In the genomic region with DNA sequence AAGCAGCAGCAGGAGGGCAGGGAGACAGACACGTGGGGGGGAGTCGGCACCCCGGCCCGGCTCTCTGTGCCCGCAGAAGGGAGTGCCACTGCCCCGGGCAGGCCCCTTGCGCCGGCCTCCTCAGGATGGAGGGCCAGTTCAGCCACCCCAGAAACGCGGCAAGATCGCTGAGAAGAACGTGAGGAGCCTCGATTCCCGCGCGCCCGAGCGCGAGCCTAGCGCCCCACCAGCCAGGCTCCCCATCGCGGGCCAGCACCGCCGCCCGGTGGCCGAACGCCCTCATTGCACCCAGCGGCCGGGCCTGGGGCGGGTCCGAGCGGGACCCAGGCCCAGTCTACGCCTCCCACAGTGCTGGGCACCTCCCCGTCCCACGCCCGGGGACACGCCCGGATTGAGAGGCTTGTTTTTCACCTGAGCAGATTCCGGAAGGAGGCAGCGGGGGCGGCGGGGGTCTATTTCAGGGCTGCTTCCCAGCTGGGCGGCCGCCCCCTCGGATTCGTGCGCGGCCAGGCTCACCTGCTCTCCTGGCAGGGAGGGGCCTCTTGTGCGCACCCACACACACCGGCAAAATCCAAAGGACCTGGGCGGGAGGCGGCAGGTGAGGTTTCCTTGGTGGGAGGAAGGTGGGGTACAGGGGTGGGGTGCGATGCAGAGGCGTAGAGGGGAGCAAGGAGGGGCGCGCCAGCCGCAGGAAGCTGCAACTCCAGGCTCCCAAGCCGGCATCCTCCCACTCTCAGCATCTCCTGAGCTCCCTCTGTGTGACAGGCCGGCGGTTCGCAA, we compare ENCODE assay signal across 1 cellular context.
TF ChIP-seq lines count a peak whose summit lies in the region.

No MANE protein-coding gene starts in this region.

TF ChIP-seq in HepG2, 621 proteins besides CTCF, POLR2A, EP300 and RAD21 (continued from another document and continues in another):
- TF ChIP-seq, protein P1, sequence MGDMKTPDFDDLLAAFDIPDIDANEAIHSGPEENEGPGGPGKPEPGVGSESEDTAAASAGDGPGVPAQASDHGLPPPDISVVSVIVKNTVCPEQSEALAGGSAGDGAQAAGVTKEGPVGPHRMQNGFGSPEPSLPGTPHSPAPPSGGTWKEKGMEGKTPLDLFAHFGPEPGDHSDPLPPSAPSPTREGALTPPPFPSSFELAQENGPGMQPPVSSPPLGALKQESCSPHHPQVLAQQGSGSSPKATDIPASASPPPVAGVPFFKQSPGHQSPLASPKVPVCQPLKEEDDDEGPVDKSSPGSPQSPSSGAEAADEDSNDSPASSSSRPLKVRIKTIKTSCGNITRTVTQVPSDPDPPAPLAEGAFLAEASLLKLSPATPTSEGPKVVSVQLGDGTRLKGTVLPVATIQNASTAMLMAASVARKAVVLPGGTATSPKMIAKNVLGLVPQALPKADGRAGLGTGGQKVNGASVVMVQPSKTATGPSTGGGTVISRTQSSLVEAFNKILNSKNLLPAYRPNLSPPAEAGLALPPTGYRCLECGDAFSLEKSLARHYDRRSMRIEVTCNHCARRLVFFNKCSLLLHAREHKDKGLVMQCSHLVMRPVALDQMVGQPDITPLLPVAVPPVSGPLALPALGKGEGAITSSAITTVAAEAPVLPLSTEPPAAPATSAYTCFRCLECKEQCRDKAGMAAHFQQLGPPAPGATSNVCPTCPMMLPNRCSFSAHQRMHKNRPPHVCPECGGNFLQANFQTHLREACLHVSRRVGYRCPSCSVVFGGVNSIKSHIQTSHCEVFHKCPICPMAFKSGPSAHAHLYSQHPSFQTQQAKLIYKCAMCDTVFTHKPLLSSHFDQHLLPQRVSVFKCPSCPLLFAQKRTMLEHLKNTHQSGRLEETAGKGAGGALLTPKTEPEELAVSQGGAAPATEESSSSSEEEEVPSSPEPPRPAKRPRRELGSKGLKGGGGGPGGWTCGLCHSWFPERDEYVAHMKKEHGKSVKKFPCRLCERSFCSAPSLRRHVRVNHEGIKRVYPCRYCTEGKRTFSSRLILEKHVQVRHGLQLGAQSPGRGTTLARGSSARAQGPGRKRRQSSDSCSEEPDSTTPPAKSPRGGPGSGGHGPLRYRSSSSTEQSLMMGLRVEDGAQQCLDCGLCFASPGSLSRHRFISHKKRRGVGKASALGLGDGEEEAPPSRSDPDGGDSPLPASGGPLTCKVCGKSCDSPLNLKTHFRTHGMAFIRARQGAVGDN (CRISPR knock-in tag; IDR thresholded peaks at IDR 0.05) = peak; percentile 59; the same call in 1 of the 2 replicates
- TF ChIP-seq, protein P2, sequence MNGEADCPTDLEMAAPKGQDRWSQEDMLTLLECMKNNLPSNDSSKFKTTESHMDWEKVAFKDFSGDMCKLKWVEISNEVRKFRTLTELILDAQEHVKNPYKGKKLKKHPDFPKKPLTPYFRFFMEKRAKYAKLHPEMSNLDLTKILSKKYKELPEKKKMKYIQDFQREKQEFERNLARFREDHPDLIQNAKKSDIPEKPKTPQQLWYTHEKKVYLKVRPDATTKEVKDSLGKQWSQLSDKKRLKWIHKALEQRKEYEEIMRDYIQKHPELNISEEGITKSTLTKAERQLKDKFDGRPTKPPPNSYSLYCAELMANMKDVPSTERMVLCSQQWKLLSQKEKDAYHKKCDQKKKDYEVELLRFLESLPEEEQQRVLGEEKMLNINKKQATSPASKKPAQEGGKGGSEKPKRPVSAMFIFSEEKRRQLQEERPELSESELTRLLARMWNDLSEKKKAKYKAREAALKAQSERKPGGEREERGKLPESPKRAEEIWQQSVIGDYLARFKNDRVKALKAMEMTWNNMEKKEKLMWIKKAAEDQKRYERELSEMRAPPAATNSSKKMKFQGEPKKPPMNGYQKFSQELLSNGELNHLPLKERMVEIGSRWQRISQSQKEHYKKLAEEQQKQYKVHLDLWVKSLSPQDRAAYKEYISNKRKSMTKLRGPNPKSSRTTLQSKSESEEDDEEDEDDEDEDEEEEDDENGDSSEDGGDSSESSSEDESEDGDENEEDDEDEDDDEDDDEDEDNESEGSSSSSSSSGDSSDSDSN (CRISPR knock-in tag; IDR thresholded peaks at IDR 0.05) = no peak; the same call in 1 of the 2 replicates
- peak; percentile 48; the same call in 1 of the 2 replicates for TF ChIP-seq ZBTB38 (CRISPR knock-in tag; IDR thresholded peaks at IDR 0.05)
- TF ChIP-seq PHF20 (CRISPR knock-in tag; IDR thresholded peaks at IDR 0.05) = no peak
- no peak for TF ChIP-seq ZMYM2 (CRISPR knock-in tag; IDR thresholded peaks at IDR 0.05)
- TF ChIP-seq ZNF841 (CRISPR knock-in tag; IDR thresholded peaks at IDR 0.05; ENCODE audit: borderline replicate concordance) = 0 out of 2 replicates have a peak, but pooled peaks have one; percentile 35
- TF ChIP-seq, protein P3, sequence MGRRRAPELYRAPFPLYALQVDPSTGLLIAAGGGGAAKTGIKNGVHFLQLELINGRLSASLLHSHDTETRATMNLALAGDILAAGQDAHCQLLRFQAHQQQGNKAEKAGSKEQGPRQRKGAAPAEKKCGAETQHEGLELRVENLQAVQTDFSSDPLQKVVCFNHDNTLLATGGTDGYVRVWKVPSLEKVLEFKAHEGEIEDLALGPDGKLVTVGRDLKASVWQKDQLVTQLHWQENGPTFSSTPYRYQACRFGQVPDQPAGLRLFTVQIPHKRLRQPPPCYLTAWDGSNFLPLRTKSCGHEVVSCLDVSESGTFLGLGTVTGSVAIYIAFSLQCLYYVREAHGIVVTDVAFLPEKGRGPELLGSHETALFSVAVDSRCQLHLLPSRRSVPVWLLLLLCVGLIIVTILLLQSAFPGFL (CRISPR knock-in tag; IDR thresholded peaks at IDR 0.05) = no peak
- TF ChIP-seq, protein P4, sequence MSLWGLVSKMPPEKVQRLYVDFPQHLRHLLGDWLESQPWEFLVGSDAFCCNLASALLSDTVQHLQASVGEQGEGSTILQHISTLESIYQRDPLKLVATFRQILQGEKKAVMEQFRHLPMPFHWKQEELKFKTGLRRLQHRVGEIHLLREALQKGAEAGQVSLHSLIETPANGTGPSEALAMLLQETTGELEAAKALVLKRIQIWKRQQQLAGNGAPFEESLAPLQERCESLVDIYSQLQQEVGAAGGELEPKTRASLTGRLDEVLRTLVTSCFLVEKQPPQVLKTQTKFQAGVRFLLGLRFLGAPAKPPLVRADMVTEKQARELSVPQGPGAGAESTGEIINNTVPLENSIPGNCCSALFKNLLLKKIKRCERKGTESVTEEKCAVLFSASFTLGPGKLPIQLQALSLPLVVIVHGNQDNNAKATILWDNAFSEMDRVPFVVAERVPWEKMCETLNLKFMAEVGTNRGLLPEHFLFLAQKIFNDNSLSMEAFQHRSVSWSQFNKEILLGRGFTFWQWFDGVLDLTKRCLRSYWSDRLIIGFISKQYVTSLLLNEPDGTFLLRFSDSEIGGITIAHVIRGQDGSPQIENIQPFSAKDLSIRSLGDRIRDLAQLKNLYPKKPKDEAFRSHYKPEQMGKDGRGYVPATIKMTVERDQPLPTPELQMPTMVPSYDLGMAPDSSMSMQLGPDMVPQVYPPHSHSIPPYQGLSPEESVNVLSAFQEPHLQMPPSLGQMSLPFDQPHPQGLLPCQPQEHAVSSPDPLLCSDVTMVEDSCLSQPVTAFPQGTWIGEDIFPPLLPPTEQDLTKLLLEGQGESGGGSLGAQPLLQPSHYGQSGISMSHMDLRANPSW (CRISPR knock-in tag; IDR thresholded peaks at IDR 0.05; ENCODE audit: borderline replicate concordance) = no peak
- TF ChIP-seq ZBTB7A (CRISPR knock-in tag; IDR thresholded peaks at IDR 0.05) = peak; percentile 62
- TF ChIP-seq ZNF124 (CRISPR knock-in tag; IDR thresholded peaks at IDR 0.05) = no peak
- TF ChIP-seq ZNF17 (CRISPR knock-in tag; IDR thresholded peaks at IDR 0.05) = no peak
- TF ChIP-seq, protein P5, sequence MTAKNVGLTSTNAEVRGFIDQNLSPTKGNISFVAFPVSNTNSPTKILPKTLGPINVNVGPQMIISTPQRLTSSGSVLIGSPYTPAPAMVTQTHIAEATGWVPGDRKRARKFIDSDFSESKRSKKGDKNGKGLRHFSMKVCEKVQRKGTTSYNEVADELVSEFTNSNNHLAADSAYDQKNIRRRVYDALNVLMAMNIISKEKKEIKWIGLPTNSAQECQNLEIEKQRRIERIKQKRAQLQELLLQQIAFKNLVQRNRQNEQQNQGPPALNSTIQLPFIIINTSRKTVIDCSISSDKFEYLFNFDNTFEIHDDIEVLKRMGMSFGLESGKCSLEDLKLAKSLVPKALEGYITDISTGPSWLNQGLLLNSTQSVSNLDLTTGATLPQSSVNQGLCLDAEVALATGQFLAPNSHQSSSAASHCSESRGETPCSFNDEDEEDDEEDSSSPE (CRISPR knock-in tag; IDR thresholded peaks at IDR 0.05) = peak; percentile 71; the same call in 1 of the 2 replicates
- TF ChIP-seq MYC (CRISPR knock-in tag; IDR thresholded peaks at IDR 0.05; ENCODE audit: borderline replicate concordance) = peak; percentile 43; the same call in 1 of the 2 replicates
- TF ChIP-seq, protein P6, sequence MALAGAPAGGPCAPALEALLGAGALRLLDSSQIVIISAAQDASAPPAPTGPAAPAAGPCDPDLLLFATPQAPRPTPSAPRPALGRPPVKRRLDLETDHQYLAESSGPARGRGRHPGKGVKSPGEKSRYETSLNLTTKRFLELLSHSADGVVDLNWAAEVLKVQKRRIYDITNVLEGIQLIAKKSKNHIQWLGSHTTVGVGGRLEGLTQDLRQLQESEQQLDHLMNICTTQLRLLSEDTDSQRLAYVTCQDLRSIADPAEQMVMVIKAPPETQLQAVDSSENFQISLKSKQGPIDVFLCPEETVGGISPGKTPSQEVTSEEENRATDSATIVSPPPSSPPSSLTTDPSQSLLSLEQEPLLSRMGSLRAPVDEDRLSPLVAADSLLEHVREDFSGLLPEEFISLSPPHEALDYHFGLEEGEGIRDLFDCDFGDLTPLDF (CRISPR knock-in tag; IDR thresholded peaks at IDR 0.05) = peak; percentile 27; the same call in 1 of the 2 replicates
- TF ChIP-seq, protein P7, sequence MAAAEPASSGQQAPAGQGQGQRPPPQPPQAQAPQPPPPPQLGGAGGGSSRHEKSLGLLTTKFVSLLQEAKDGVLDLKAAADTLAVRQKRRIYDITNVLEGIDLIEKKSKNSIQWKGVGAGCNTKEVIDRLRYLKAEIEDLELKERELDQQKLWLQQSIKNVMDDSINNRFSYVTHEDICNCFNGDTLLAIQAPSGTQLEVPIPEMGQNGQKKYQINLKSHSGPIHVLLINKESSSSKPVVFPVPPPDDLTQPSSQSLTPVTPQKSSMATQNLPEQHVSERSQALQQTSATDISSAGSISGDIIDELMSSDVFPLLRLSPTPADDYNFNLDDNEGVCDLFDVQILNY (CRISPR knock-in tag; conservative IDR thresholded peaks at IDR 0.05) = peak; percentile 34; the same call in 1 of the 2 replicates
- TF ChIP-seq, protein P8, sequence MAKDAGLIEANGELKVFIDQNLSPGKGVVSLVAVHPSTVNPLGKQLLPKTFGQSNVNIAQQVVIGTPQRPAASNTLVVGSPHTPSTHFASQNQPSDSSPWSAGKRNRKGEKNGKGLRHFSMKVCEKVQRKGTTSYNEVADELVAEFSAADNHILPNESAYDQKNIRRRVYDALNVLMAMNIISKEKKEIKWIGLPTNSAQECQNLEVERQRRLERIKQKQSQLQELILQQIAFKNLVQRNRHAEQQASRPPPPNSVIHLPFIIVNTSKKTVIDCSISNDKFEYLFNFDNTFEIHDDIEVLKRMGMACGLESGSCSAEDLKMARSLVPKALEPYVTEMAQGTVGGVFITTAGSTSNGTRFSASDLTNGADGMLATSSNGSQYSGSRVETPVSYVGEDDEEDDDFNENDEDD (CRISPR knock-in tag; IDR thresholded peaks at IDR 0.05; ENCODE audit: borderline replicate concordance) = peak; percentile 73; the same call in 1 of the 2 replicates
- TF ChIP-seq, protein P9, sequence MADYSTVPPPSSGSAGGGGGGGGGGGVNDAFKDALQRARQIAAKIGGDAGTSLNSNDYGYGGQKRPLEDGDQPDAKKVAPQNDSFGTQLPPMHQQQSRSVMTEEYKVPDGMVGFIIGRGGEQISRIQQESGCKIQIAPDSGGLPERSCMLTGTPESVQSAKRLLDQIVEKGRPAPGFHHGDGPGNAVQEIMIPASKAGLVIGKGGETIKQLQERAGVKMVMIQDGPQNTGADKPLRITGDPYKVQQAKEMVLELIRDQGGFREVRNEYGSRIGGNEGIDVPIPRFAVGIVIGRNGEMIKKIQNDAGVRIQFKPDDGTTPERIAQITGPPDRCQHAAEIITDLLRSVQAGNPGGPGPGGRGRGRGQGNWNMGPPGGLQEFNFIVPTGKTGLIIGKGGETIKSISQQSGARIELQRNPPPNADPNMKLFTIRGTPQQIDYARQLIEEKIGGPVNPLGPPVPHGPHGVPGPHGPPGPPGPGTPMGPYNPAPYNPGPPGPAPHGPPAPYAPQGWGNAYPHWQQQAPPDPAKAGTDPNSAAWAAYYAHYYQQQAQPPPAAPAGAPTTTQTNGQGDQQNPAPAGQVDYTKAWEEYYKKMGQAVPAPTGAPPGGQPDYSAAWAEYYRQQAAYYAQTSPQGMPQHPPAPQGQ (CRISPR knock-in tag; IDR thresholded peaks at IDR 0.05; ENCODE audit: borderline replicate concordance) = no peak
- TF ChIP-seq ZNF564 (CRISPR knock-in tag; IDR thresholded peaks at IDR 0.05) = no peak
- TF ChIP-seq, protein P10, sequence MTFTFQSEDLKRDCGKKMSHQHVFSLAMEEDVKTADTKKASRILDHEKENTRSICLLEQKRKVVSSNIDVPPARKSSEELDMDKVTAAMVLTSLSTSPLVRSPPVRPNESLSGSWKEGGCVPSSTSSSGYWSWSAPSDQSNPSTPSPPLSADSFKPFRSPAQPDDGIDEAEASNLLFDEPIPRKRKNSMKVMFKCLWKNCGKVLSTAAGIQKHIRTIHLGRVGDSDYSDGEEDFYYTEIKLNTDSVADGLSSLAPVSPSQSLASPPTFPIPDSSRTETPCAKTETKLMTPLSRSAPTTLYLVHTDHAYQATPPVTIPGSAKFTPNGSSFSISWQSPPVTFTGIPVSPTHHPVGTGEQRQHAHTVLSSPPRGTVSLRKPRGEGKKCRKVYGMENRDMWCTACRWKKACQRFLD (CRISPR knock-in tag; IDR thresholded peaks at IDR 0.05; ENCODE audit: borderline replicate concordance) = 0 out of 2 replicates have a peak, but pooled peaks have one; percentile 65
- TF ChIP-seq TEAD2 (CRISPR knock-in tag; IDR thresholded peaks at IDR 0.05) = no peak
- peak; percentile 46 for TF ChIP-seq XRCC5 (optimal IDR thresholded peaks at IDR 0.05; ENCODE audit: low read length)
- no peak for TF ChIP-seq CCDC6 (CRISPR knock-in tag; IDR thresholded peaks at IDR 0.05)
- TF ChIP-seq HOXA9 (CRISPR knock-in tag; IDR thresholded peaks at IDR 0.05; ENCODE audit: borderline replicate concordance) = peak; percentile 18; the same call in 1 of the 2 replicates
- TF ChIP-seq KDM5B (CRISPR knock-in tag; IDR thresholded peaks at IDR 0.05; ENCODE audit: borderline replicate concordance) = peak; percentile 45; the same call in 1 of the 2 replicates
- TF ChIP-seq ZNF567 (CRISPR knock-in tag; IDR thresholded peaks at IDR 0.05; ENCODE audit: borderline replicate concordance) = no peak
- TF ChIP-seq BHLHE40 (IDR thresholded peaks at IDR 0.05; ENCODE audit: low read length) = 0 out of 2 replicates have a peak, but pooled peaks have one; percentile 14
- TF ChIP-seq ZNF619 (CRISPR knock-in tag; IDR thresholded peaks at IDR 0.05) = 0 out of 2 replicates have a peak, but pooled peaks have one; percentile 55
- TF ChIP-seq ESRRA (CRISPR knock-in tag; IDR thresholded peaks at IDR 0.05; ENCODE audit: low read depth) = 0 out of 2 replicates have a peak, but pooled peaks have one; percentile 31
- TF ChIP-seq, protein P11, sequence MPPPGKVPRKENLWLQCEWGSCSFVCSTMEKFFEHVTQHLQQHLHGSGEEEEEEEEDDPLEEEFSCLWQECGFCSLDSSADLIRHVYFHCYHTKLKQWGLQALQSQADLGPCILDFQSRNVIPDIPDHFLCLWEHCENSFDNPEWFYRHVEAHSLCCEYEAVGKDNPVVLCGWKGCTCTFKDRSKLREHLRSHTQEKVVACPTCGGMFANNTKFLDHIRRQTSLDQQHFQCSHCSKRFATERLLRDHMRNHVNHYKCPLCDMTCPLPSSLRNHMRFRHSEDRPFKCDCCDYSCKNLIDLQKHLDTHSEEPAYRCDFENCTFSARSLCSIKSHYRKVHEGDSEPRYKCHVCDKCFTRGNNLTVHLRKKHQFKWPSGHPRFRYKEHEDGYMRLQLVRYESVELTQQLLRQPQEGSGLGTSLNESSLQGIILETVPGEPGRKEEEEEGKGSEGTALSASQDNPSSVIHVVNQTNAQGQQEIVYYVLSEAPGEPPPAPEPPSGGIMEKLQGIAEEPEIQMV (CRISPR knock-in tag; IDR thresholded peaks at IDR 0.05; ENCODE audit: low read depth) = peak; percentile 46; the same call in 1 of the 2 replicates
- no peak for TF ChIP-seq ZNF761 (CRISPR knock-in tag; conservative IDR thresholded peaks at IDR 0.05)
- TF ChIP-seq ZBTB7B (CRISPR knock-in tag; IDR thresholded peaks at IDR 0.05) = no peak
- 0 out of 2 replicates have a peak, but pooled peaks have one; percentile 38 for TF ChIP-seq ZNF792 (CRISPR knock-in tag; IDR thresholded peaks at IDR 0.05)
